In genomic region chr3:59391131-59391530, GRCh38 we compare ENCODE assay signal across 25 cellular contexts.
"Had no signal": no experiment of that assay in that cellular context is flagged by ENCODE, and none has a peak within 500 bp of the region (broad histone marks: within the 10 kb centered on the region; RNA-seq: fewer than 3 reads in every experiment).

No MANE protein-coding gene starts in this region.

- H3K9me3 ChIP-seq: colonic mucosa, esophagus squamous epithelium, gastrocnemius medialis, heart right ventricle, left lung, lower lobe of right lung had no signal

- DNase-seq: colonic mucosa; cortex of kidney; effector CD8-positive, alpha-beta T cell; effector memory CD8-positive, alpha-beta T cell; endodermal cell; erythroblast; esophagus squamous epithelium; foreskin fibroblast; foreskin melanocyte; gastrocnemius medialis; glutamatergic neuron; head of caudate nucleus; heart right ventricle; hippocampal formation; left cardiac atrium; left lung; left ventricle myocardium superior; lower lobe of right lung; mesendoderm; midbrain had no signal

- H3K27ac ChIP-seq: colonic mucosa, epithelial cell of prostate, esophagus squamous epithelium, gastrocnemius medialis, heart right ventricle, left lung, lower lobe of right lung had no signal

- FAIRE-seq: endometrium, keratinocyte had no signal

- H3K27ac Mint-ChIP-seq: dendritic cell treated with granulocyte-macrophage colony-stimulating factor and Interleukin-4, amounts not matched to agents 40 ng/mL and 50 ng/mL, for 4 days; effector memory CD8-positive, alpha-beta T cell; endodermal cell had no signal

- H3K4me3 ChIP-seq: colonic mucosa, esophagus squamous epithelium, gastrocnemius medialis, heart right ventricle, left lung, lower lobe of right lung had no signal

- H3K27me3 Mint-ChIP-seq: dendritic cell treated with granulocyte-macrophage colony-stimulating factor and Interleukin-4, amounts not matched to agents 40 ng/mL and 50 ng/mL, for 4 days; effector memory CD8-positive, alpha-beta T cell had no signal

- H3K4me1 ChIP-seq: colonic mucosa, esophagus squamous epithelium, gastrocnemius medialis, lower lobe of right lung had no signal

- H3K27me3 ChIP-seq: colonic mucosa, esophagus squamous epithelium, gastrocnemius medialis, heart right ventricle, left lung had no signal

- H3K36me3 ChIP-seq: colonic mucosa, esophagus squamous epithelium, gastrocnemius medialis, heart right ventricle, left lung, lower lobe of right lung had no signal

- H3K4me1 Mint-ChIP-seq: endodermal cell had no signal

- ATAC-seq: effector memory CD8-positive, alpha-beta T cell; esophagus mucosa; gastrocnemius medialis; heart right ventricle; left cardiac atrium; left lung; left ventricle myocardium superior; lower lobe of right lung had no signal

- H3K9me3 Mint-ChIP-seq: dendritic cell treated with granulocyte-macrophage colony-stimulating factor and Interleukin-4, amounts not matched to agents 40 ng/mL and 50 ng/mL, for 4 days; effector memory CD8-positive, alpha-beta T cell had no signal

- H3K4me3 Mint-ChIP-seq: dendritic cell treated with granulocyte-macrophage colony-stimulating factor and Interleukin-4, amounts not matched to agents 40 ng/mL and 50 ng/mL, for 4 days; effector memory CD8-positive, alpha-beta T cell; endodermal cell had no signal
